Comparison of ENCODE assay signal across 10 cellular contexts in the genomic region with DNA sequence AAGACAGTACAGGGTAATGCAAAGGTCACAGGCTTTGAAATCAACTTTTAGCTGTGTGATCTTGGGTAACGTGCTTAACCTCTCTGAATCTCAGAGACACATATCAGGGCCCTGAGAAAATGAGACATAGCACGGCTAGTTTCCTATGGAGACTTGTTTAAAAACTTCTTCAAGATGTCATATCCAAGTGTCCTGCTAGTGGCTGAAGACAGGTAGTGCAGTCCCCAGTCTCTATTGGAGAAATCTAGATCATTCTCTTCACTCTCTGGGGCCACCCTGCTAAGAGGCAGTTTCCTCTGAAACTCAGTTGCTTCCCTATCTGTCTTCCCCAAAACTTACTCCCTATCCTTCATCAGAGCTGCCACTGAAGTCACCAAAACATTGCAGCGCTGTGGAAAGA. TPM values are rescaled to one million over a fixed set of nuclear protein-coding genes. Genes with fewer than 3 reads are reported as not detected.
DNase-seq lines count a peak whose midpoint lies in the region; ATAC-seq and TF ChIP-seq lines count a peak whose summit lies in the region.
"Had no signal": no experiment of that assay in that cellular context is flagged by ENCODE, and none has a peak within 500 bp of the region (broad histone marks: within the 10 kb centered on the region; RNA-seq: fewer than 3 reads in every experiment).

No MANE protein-coding gene starts in this region.

- H3K27ac ChIP-seq in CD8-positive, alpha-beta T cell (ENCODE audit: low read depth, low read length): no peak overlapping the region
- H3K27ac ChIP-seq: uterus had no signal

- CTCF ChIA-PET in CD8-positive, alpha-beta T cell (lab: Charles Lee): no interaction called here

- H3K27me3 Mint-ChIP-seq in CD8-positive, alpha-beta T cell (ENCODE audit: low read depth): no peaks in the 10 kb centered on the region

- TF ChIP-seq CTCF in GM12873 (IDR thresholded peaks at IDR 0.05; ENCODE audit: insufficient read depth, low read depth, low read length, missing control alignments): peak; percentile 49
- TF ChIP-seq CTCF in mucosa of descending colon (IDR thresholded peaks at IDR 0.05): no peak
- no peak for TF ChIP-seq CTCF in CD8-positive, alpha-beta T cell (IDR thresholded peaks at IDR 0.05)

- no peaks in the 10 kb centered on the region for H3K36me3 Mint-ChIP-seq in CD8-positive, alpha-beta T cell

- DNase-seq in SW480 (ENCODE audit: low spot score): peak; percentile 23
- DNase-seq in mucosa of descending colon: no peak
- DNase-seq in activated CD4-positive, alpha-beta T cell treated with anti-CD3 and anti-CD28 coated beads for 48 hours: no peak
- no peak for DNase-seq in CD8-positive, alpha-beta T cell
- DNase-seq in left lobe of liver (ENCODE audit: low spot score): no peak
- DNase-seq: NCI-H1092, uterus had no signal

- no peaks in the 10 kb centered on the region for H3K27me3 ChIP-seq in CD8-positive, alpha-beta T cell (ENCODE audit: insufficient read depth, low read length)
- H3K27me3 ChIP-seq: uterus had no signal

- H3K4me3 Mint-ChIP-seq in CD8-positive, alpha-beta T cell: no peak overlapping the region

- intact Hi-C loops in mucosa of descending colon (cut with DNase I, micrococcal nuclease): no loop called here
- intact Hi-C loops in CD8-positive, alpha-beta T cell (cut with DNase I, micrococcal nuclease): no loop called here

- H3K9me3 Mint-ChIP-seq in CD8-positive, alpha-beta T cell: peaks cover 7% of the 10 kb centered on the region

- no peak overlapping the region for H3K27ac Mint-ChIP-seq in CD8-positive, alpha-beta T cell

- H3K9me3 ChIP-seq in mucosa of descending colon: no peaks in the 10 kb centered on the region
- H3K9me3 ChIP-seq in CD8-positive, alpha-beta T cell (ENCODE audit: low read length): no peaks in the 10 kb centered on the region
- H3K9me3 ChIP-seq: uterus had no signal

- H3K4me3 ChIP-seq in mucosa of descending colon: no peak overlapping the region
- H3K4me3 ChIP-seq in CD8-positive, alpha-beta T cell (ENCODE audit: low read depth, low read length): no peak overlapping the region
- H3K4me3 ChIP-seq: uterus had no signal

- no peaks in the 10 kb centered on the region for H3K4me1 ChIP-seq in mucosa of descending colon (ENCODE audit: low read depth)
- H3K4me1 ChIP-seq in CD8-positive, alpha-beta T cell (ENCODE audit: insufficient read depth, low read length): no peaks in the 10 kb centered on the region
- H3K4me1 ChIP-seq: uterus had no signal

- ATAC-seq in HG02973 (IDR thresholded peaks at IDR 0.05; ENCODE audit: unreplicated experiment): peak; percentile 69
- peak; percentile 66 for ATAC-seq in mucosa of descending colon
- ATAC-seq in HG03460 (IDR thresholded peaks at IDR 0.05; ENCODE audit: unreplicated experiment): no peak
- ATAC-seq in CD8-positive, alpha-beta T cell: no peak
- ATAC-seq in left lobe of liver: no peak

- H3K36me3 ChIP-seq in mucosa of descending colon (ENCODE audit: low read depth): no peaks in the 10 kb centered on the region
- H3K36me3 ChIP-seq in CD8-positive, alpha-beta T cell (ENCODE audit: insufficient read depth, low read length): no peaks in the 10 kb centered on the region
- H3K36me3 ChIP-seq: uterus had no signal

- H3K4me1 Mint-ChIP-seq in CD8-positive, alpha-beta T cell (ENCODE audit: low read depth): no peaks in the 10 kb centered on the region

- POLR2A ChIA-PET in CD8-positive, alpha-beta T cell (lab: Charles Lee): no interaction called here

RNA-seq across cellular contexts. Expression of a gene that starts 30.3 kb away (rescaled TPM):
- total RNA-seq in mucosa of descending colon (not detected), left lobe of liver (not detected)
- total RNA-seq in CD8-positive, alpha-beta T cell: not detected
- total RNA-seq: uterus had no signal

RNA-seq across cellular contexts. Expression of a gene that starts 33.3 kb away (rescaled TPM):
- total RNA-seq in mucosa of descending colon: 10 to 100 TPM; 36.8 to 99.7 (median 61.5) TPM
- total RNA-seq in CD8-positive, alpha-beta T cell: not detected
- 18.0 TPM for total RNA-seq in left lobe of liver

Comparison
In these comparisons a context has a peak if more than half of its experiments do, and no peak if none do; other contexts are left out.
1. ATAC-seq: peak in HG02973 (single experiment) and mucosa of descending colon (single experiment); none in HG03460 (single experiment), CD8-positive, alpha-beta T cell (single experiment) and left lobe of liver (single experiment).
2. RNA of a gene that starts 33.3 kb away (total RNA-seq): 36.8 to 99.7 TPM in mucosa of descending colon and 18.0 TPM in left lobe of liver (single experiment); not detected in CD8-positive, alpha-beta T cell; every median in the first group is over 10 times any median in the second.